Comparison of ENCODE assay signal across 8 cellular contexts in genomic region chr15:92831459-92832229, GRCh38.
A peak's percentile ranks its signal among the peaks of the same experiment; 100 is the strongest.
DNase-seq lines count a peak whose midpoint lies in the region; ATAC-seq and TF ChIP-seq lines count a peak whose summit lies in the region.

No MANE protein-coding gene starts in this region.

- H3K9me3 Mint-ChIP-seq in chondrocyte (ENCODE audit: low read depth): no peaks in the 10 kb centered on the region

- H3K4me1 Mint-ChIP-seq in chondrocyte (ENCODE audit: low read depth): peaks cover 44% of the 10 kb centered on the region

- peak overlapping the region; percentile 43 for H3K4me3 Mint-ChIP-seq in chondrocyte (ENCODE audit: unreplicated experiment)

- intact Hi-C loops in left colon (cut with DNase I, micrococcal nuclease): loop anchor here in 1 of 2 donors (5.0 kb wide), 1 partner anchor 51 kb away; no protein-coding TSS in a partner anchor

- H3K36me3 Mint-ChIP-seq in chondrocyte (ENCODE audit: low read depth): no peaks in the 10 kb centered on the region

- no peaks in the 10 kb centered on the region for H3K27me3 Mint-ChIP-seq in chondrocyte (ENCODE audit: low read depth)

- peak overlapping the region; percentile 91 for H3K27ac Mint-ChIP-seq in chondrocyte (ENCODE audit: unreplicated experiment)

- TF ChIP-seq CTCF in chondrocyte (IDR thresholded peaks at IDR 0.05): no peak

- ATAC-seq in HG03439 (IDR thresholded peaks at IDR 0.05; ENCODE audit: unreplicated experiment): peak; percentile 98
- peak; percentile 96 for ATAC-seq in left colon

- DNase-seq in AML-193 (lab: John Stamatoyannopoulos, UW) (peak; percentile 77 to 83), GM19238 (ENCODE audit: insufficient read length, low spot score) (peak; percentile 80), NCI-H510A (lab: John Stamatoyannopoulos, UW) (peak; percentile 95), chondrocyte (ENCODE audit: low spot score) (peak; percentile 95), left colon (peak; percentile 85 to 92)
- DNase-seq in activated CD4-positive, alpha-beta T cell treated with anti-CD3 and anti-CD28 coated beads for 24 hours (ENCODE audit: low read depth in 2 of 2): peak; percentile 74 to 80
- DNase-seq in stimulated activated CD4-positive, alpha-beta T cell treated with anti-CD3 and anti-CD28 coated beads, Interleukin-1b, Interleukin-23, amount 100 ng/mL, for 48 hours: peak; percentile 96

Comparison
In these comparisons a context has a peak if more than half of its experiments do, and no peak if none do; other contexts are left out.
1. Peak in every context shown above with its lines: DNase-seq and ATAC-seq.